ENCODE assay signal across 9 cellular contexts in the genomic region with DNA sequence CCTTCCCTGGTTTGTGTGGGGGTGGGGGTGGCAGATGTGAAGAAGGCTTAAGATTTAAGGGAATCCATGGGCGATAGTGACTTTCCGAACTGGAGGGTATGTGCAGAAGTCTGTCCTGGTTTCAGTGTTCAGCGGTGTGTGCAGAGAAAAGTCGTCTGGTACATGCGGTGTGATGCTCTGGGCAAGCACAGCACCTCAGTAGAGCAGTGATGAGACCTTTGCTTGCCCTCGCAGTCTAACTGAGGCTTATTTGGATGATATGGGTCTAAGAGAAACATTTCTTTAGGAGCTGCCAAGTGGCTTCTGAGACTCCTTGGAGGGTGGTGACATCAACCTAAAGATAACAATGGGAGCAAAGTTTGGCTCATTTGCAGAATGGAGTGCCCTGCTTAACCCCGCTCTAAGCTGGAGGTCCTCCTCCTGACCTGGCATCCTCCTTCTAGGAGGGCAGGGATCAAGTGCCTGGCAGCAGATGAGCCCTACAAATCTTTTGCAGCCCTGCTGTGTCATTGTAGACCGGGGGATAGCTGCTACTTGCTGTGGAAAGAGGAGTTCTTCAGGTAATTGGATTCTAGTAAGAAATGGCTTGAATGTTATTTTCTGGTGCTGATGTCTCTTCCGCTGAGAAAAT.
DNase-seq lines count a peak whose midpoint lies in the region; ATAC-seq and TF ChIP-seq lines count a peak whose summit lies in the region.
"Had no signal": no experiment of that assay in that cellular context is flagged by ENCODE, and none has a peak within 500 bp of the region (broad histone marks: within the 10 kb centered on the region; RNA-seq: fewer than 3 reads in every experiment).

No MANE protein-coding gene starts in this region.

- DNase-seq in SK-N-SH, result peak; percentile 23
- DNase-seq in 8988T, result no peak
- DNase-seq in activated naive CD8-positive, alpha-beta T cell treated with anti-CD3 and anti-CD28 coated beads, Interleukin-2, amount 50 U/mL, for 24 hours, result no peak
- no peak for DNase-seq in NCI-H226

- CTCF ChIA-PET in HEK293 (lab: Yijun Ruan, JAX) (no interaction called here), SK-N-SH (lab: Yijun Ruan, JAX) (interaction anchor here (1.0 to 1.7 kb wide), 4 partner anchors 12 to 94 kb away, joined by 3 to 6 read pairs (median 3); no protein-coding TSS in a partner anchor)

- no peak overlapping the region for H3K27ac Mint-ChIP-seq in activated naive CD8-positive, alpha-beta T cell treated with anti-CD3 and anti-CD28 coated beads, Interleukin-2, amount 50 U/mL, for 24 hours
- H3K27ac Mint-ChIP-seq: activated CD4-positive, alpha-beta T cell treated with anti-CD3 and anti-CD28 coated beads for 36 hours had no signal

- TF ChIP-seq CTCF in HEK293 (tag by site-specific recombination; IDR thresholded peaks at IDR 0.05), result no peak
- TF ChIP-seq CTCF in SK-N-SH (IDR thresholded peaks at IDR 0.05), result no peak

- no peaks in the 10 kb centered on the region for H3K79me2 ChIP-seq in SK-N-SH (ENCODE audit: insufficient read depth)

- H3K9me3 ChIP-seq in HEK293 (ENCODE audit: control insufficient read depth, insufficient read depth, low read depth, low read length), result no peaks in the 10 kb centered on the region
- H3K9me3 ChIP-seq in SK-N-SH, result no peaks in the 10 kb centered on the region
- H3K9me3 ChIP-seq in skeletal muscle satellite cell (replicated peaks; ENCODE audit: low read length), result no peaks in the 10 kb centered on the region

- H3K9me2 ChIP-seq in SK-N-SH, result no peaks in the 10 kb centered on the region

- H3K4me3 Mint-ChIP-seq in activated naive CD8-positive, alpha-beta T cell treated with anti-CD3 and anti-CD28 coated beads, Interleukin-2, amount 50 U/mL, for 24 hours, result no peak overlapping the region
- H3K4me3 Mint-ChIP-seq: activated CD4-positive, alpha-beta T cell treated with anti-CD3 and anti-CD28 coated beads for 36 hours had no signal

- H3K36me3 Mint-ChIP-seq in activated naive CD8-positive, alpha-beta T cell treated with anti-CD3 and anti-CD28 coated beads, Interleukin-2, amount 50 U/mL, for 24 hours (ENCODE audit: low read depth), result peaks cover 2% of the 10 kb centered on the region

- no peak overlapping the region for H2AFZ ChIP-seq in SK-N-SH (ENCODE audit: low read depth)

- no peaks in the 10 kb centered on the region for H3K36me3 ChIP-seq in HEK293 (ENCODE audit: control insufficient read depth in 2 of 2, insufficient read depth in 1 of 2, low read length in 2 of 2)
- H3K36me3 ChIP-seq in SK-N-SH (replicated peaks in 1 of 2; ENCODE audit: control insufficient read depth in 1 of 2, insufficient read depth in 2 of 2, low read length in 1 of 2), result no peaks in the 10 kb centered on the region
- no peaks in the 10 kb centered on the region for H3K36me3 ChIP-seq in skeletal muscle satellite cell (ENCODE audit: insufficient read depth, low read length)

- H3F3A ChIP-seq in SK-N-SH (replicated peaks; ENCODE audit: insufficient read depth), result no peaks in the 10 kb centered on the region

- no peak for ATAC-seq in GM21423 (IDR thresholded peaks at IDR 0.05; ENCODE audit: unreplicated experiment)
- no peak for ATAC-seq in activated naive CD8-positive, alpha-beta T cell treated with anti-CD3 and anti-CD28 coated beads, Interleukin-2, amount 50 U/mL, for 24 hours
- ATAC-seq: activated CD4-positive, alpha-beta T cell treated with anti-CD3 and anti-CD28 coated beads for 36 hours had no signal

- H3K27me3 ChIP-seq in SK-N-SH (ENCODE audit: insufficient read depth) (peaks cover 27% of the 10 kb centered on the region), skeletal muscle satellite cell (ENCODE audit: control insufficient read depth, insufficient read depth, low read length) (peaks cover 63% of the 10 kb centered on the region)

- H3K9me3 Mint-ChIP-seq in activated naive CD8-positive, alpha-beta T cell treated with anti-CD3 and anti-CD28 coated beads, Interleukin-2, amount 50 U/mL, for 24 hours, result no peaks in the 10 kb centered on the region

- H3K27ac ChIP-seq in HEK293 (ENCODE audit: extremely low read depth, low read depth, low read length) (no peak overlapping the region), SK-N-SH (ENCODE audit: low read depth in 2 of 2, low read length in 1 of 2) (peak overlapping the region in 1 of 2 experiments; percentile 60; a peak in 2 of 4 replicates)

- H3K27me3 Mint-ChIP-seq in activated naive CD8-positive, alpha-beta T cell treated with anti-CD3 and anti-CD28 coated beads, Interleukin-2, amount 50 U/mL, for 24 hours, result peaks cover 60% of the 10 kb centered on the region

- TF ChIP-seq RAD21 in SK-N-SH (IDR thresholded peaks at IDR 0.05; ENCODE audit: low read length), result no peak

- peaks cover 3% of the 10 kb centered on the region for H3K4me1 Mint-ChIP-seq in activated naive CD8-positive, alpha-beta T cell treated with anti-CD3 and anti-CD28 coated beads, Interleukin-2, amount 50 U/mL, for 24 hours
- H3K4me1 Mint-ChIP-seq: activated CD4-positive, alpha-beta T cell treated with anti-CD3 and anti-CD28 coated beads for 36 hours had no signal

- H3K9ac ChIP-seq in SK-N-SH (no peak overlapping the region), skeletal muscle satellite cell (ENCODE audit: low read depth, low read length) (peak overlapping the region; percentile 56)

- no peaks in the 10 kb centered on the region for H4K20me1 ChIP-seq in SK-N-SH (ENCODE audit: insufficient read depth)

- H3K4me3 ChIP-seq in HEK293 (ENCODE audit: low read depth, low read length) (peak overlapping the region; percentile 72), SK-N-SH (ENCODE audit: low read depth in 2 of 2, low read length in 1 of 2) (peak overlapping the region; percentile 54), iPS-11a (ENCODE audit: low read depth, low read length) (peak overlapping the region; percentile 58), skeletal muscle satellite cell (ENCODE audit: low read length) (peak overlapping the region; percentile 72)

- no peak for TF ChIP-seq EP300 in SK-N-SH (IDR thresholded peaks at IDR 0.05; ENCODE audit: borderline replicate concordance in 1 of 2, low read depth in 1 of 2, low read length in 1 of 2)

- H3K4me1 ChIP-seq in HEK293 (ENCODE audit: control insufficient read depth, insufficient read depth, low read length) (no peaks in the 10 kb centered on the region), SK-N-SH (ENCODE audit: control insufficient read depth in 1 of 2, insufficient read depth in 2 of 2, low read depth in 1 of 2, low read length in 1 of 2) (peaks cover 0 to 6% of the 10 kb centered on the region in 2 experiments; a peak in 2 of 4 replicates), skeletal muscle satellite cell (ENCODE audit: control insufficient read depth, insufficient read depth, low read length) (peaks cover 15% of the 10 kb centered on the region)

- POLR2A ChIA-PET in HEK293 (lab: Yijun Ruan, JAX) (no interaction called here), SK-N-SH (lab: Yijun Ruan, JAX) (no interaction called here)

- H3K4me2 ChIP-seq in SK-N-SH, result peak overlapping the region; percentile 82
- H3K4me2 ChIP-seq in skeletal muscle satellite cell (ENCODE audit: low read length), result peak overlapping the region; percentile 98

- WGBS in SK-N-SH (ENCODE audit: low lambda C conversion rate), result 34% methylated on average over 9 of the region's 9 CpGs

TF ChIP-seq in HEK293, 187 proteins besides CTCF, POLR2A, EP300 and RAD21 (continues in another document):
- TF ChIP-seq, protein P1, sequence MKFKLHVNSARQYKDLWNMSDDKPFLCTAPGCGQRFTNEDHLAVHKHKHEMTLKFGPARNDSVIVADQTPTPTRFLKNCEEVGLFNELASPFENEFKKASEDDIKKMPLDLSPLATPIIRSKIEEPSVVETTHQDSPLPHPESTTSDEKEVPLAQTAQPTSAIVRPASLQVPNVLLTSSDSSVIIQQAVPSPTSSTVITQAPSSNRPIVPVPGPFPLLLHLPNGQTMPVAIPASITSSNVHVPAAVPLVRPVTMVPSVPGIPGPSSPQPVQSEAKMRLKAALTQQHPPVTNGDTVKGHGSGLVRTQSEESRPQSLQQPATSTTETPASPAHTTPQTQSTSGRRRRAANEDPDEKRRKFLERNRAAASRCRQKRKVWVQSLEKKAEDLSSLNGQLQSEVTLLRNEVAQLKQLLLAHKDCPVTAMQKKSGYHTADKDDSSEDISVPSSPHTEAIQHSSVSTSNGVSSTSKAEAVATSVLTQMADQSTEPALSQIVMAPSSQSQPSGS (tag by site-specific recombination; IDR thresholded peaks at IDR 0.05; ENCODE audit: low read depth), result no peak
- TF ChIP-seq, protein P2, sequence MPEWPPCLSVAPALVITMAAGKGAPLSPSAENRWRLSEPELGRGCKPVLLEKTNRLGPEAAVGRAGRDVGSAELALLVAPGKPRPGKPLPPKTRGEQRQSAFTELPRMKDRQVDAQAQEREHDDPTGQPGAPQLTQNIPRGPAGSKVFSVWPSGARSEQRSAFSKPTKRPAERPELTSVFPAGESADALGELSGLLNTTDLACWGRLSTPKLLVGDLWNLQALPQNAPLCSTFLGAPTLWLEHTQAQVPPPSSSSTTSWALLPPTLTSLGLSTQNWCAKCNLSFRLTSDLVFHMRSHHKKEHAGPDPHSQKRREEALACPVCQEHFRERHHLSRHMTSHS (tag by site-specific recombination; IDR thresholded peaks at IDR 0.05), result no peak
- TF ChIP-seq GLIS1 (tag by site-specific recombination; IDR thresholded peaks at IDR 0.05), result peak; percentile 69

TF ChIP-seq in SK-N-SH, 30 proteins besides CTCF, POLR2A, EP300 and RAD21:
- TF ChIP-seq GATA2 (CRISPR knock-in tag; IDR thresholded peaks at IDR 0.05), result no peak
- no peak for TF ChIP-seq TCF12 (IDR thresholded peaks at IDR 0.05)
- TF ChIP-seq TEAD4 (IDR thresholded peaks at IDR 0.05; ENCODE audit: borderline replicate concordance, insufficient read depth), result no peak
- no peak for TF ChIP-seq RFX5 (IDR thresholded peaks at IDR 0.05; ENCODE audit: low read length)
- no peak for TF ChIP-seq ELF1 (IDR thresholded peaks at IDR 0.05)
- TF ChIP-seq JUND (IDR thresholded peaks at IDR 0.05), result no peak
- TF ChIP-seq RXRA (IDR thresholded peaks at IDR 0.05; ENCODE audit: borderline replicate concordance, low read depth), result no peak
- no peak for TF ChIP-seq TAF1 (IDR thresholded peaks at IDR 0.05; ENCODE audit: borderline replicate concordance, low read depth, low read length)
- no peak for TF ChIP-seq POLR2AphosphoS5 (IDR thresholded peaks at IDR 0.05; ENCODE audit: low read depth, low read length)
